Comparison of ENCODE assay signal across 8 cellular contexts in genomic region chr1:83857108-83857507, GRCh38.
A peak's percentile ranks its signal among the peaks of the same experiment; 100 is the strongest.
DNase-seq lines count a peak whose midpoint lies in the region; ATAC-seq and TF ChIP-seq lines count a peak whose summit lies in the region.

No MANE protein-coding gene starts in this region.

- H3K4me1 ChIP-seq in neural progenitor cell = no peaks in the 10 kb centered on the region
- no peaks in the 10 kb centered on the region for H3K4me1 ChIP-seq in psoas muscle

- H3K36me3 ChIP-seq in neural progenitor cell (no peaks in the 10 kb centered on the region), psoas muscle (ENCODE audit: insufficient read depth in 1 of 2, low read depth in 1 of 2) (no peaks in the 10 kb centered on the region)

- intact Hi-C loops in psoas muscle (cut with DNase I) = no loop called here

- H3K4me2 ChIP-seq in neural progenitor cell = no peak overlapping the region

- H3K4me3 Mint-ChIP-seq in brain = no peak overlapping the region
- no peak overlapping the region for H3K4me3 Mint-ChIP-seq in neural progenitor cell

- H3K27me3 Mint-ChIP-seq in brain = peaks cover 4% of the 10 kb centered on the region
- peaks cover 3% of the 10 kb centered on the region for H3K27me3 Mint-ChIP-seq in neural progenitor cell (ENCODE audit: insufficient read depth, low read depth)

- H3K9ac ChIP-seq in neural progenitor cell = no peak overlapping the region

- TF ChIP-seq CTCF in brain (conservative IDR thresholded peaks at IDR 0.05) (peak; percentile 75 to 80), neural progenitor cell (IDR thresholded peaks at IDR 0.05) (peak; percentile 64), psoas muscle (IDR thresholded peaks at IDR 0.05) (no peak)

- H3K9me3 ChIP-seq in neural progenitor cell (ENCODE audit: low read depth) (no peaks in the 10 kb centered on the region), psoas muscle (no peaks in the 10 kb centered on the region)

- H4K20me1 ChIP-seq in neural progenitor cell (ENCODE audit: low read depth) = no peaks in the 10 kb centered on the region

- peak overlapping the region in 3 of 5 experiments; percentile 43 to 59 (median 45) for H3K27ac Mint-ChIP-seq in brain
- no peak overlapping the region for H3K27ac Mint-ChIP-seq in neural progenitor cell

- DNase-seq in ELR (ENCODE audit: low read depth) (peak; percentile 43), NCI-H1105 (lab: John Stamatoyannopoulos, UW) (peak; percentile 15), neural progenitor cell (ENCODE audit: low spot score) (peak; percentile 22), SIG-M5 treated with dmso at 0.1 percent for 504 hours (lab: John Stamatoyannopoulos, UW; ENCODE audit: unreplicated experiment) (no peak), psoas muscle (no peak), foreskin melanocyte (no peak)

- H3F3A ChIP-seq in neural progenitor cell (ENCODE audit: low read depth) = no peaks in the 10 kb centered on the region

- H3K27ac ChIP-seq in neural progenitor cell (no peak overlapping the region), psoas muscle (no peak overlapping the region)

- no peak overlapping the region for H3K4me3 ChIP-seq in neural progenitor cell
- H3K4me3 ChIP-seq in psoas muscle = no peak overlapping the region

- no peaks in the 10 kb centered on the region for H3K79me2 ChIP-seq in neural progenitor cell (ENCODE audit: low read depth)

- WGBS in psoas muscle, 3 donors = 59 to 76% (median 69%) methylated on average over 1 of the region's 1 CpG

- H3K9me3 Mint-ChIP-seq in brain (peaks cover 0 to 5% (median 0%) of the 10 kb centered on the region in 5 experiments), neural progenitor cell (peaks cover 5% of the 10 kb centered on the region)

- H2AFZ ChIP-seq in neural progenitor cell (replicated peaks) = no peak overlapping the region

- peaks cover 10% of the 10 kb centered on the region for H3K27me3 ChIP-seq in neural progenitor cell
- peaks cover 0 to 3% (median 0%) of the 10 kb centered on the region in 3 donors for H3K27me3 ChIP-seq in psoas muscle (ENCODE audit: insufficient read depth in 3 of 3, low read length in 2 of 3)

- H3K4me1 Mint-ChIP-seq in brain = peaks cover 16% of the 10 kb centered on the region
- no peaks in the 10 kb centered on the region for H3K4me1 Mint-ChIP-seq in neural progenitor cell

- ATAC-seq in psoas muscle (no peak), HG02763 (IDR thresholded peaks at IDR 0.05; ENCODE audit: unreplicated experiment) (no peak)

- H3K36me3 Mint-ChIP-seq in brain (no peaks in the 10 kb centered on the region), neural progenitor cell (no peaks in the 10 kb centered on the region)

Comparison
In these comparisons a context has a peak if more than half of its experiments do, and no peak if none do; other contexts are left out.
1. DNase-seq: peak in ELR (single experiment), NCI-H1105 (single experiment) and neural progenitor cell (single experiment); none in SIG-M5 treated with dmso at 0.1 percent for 504 hours (single experiment), psoas muscle (0 of 2) and foreskin melanocyte (single experiment).